18 cellular contexts compared by ENCODE assay signal in the genomic region with DNA sequence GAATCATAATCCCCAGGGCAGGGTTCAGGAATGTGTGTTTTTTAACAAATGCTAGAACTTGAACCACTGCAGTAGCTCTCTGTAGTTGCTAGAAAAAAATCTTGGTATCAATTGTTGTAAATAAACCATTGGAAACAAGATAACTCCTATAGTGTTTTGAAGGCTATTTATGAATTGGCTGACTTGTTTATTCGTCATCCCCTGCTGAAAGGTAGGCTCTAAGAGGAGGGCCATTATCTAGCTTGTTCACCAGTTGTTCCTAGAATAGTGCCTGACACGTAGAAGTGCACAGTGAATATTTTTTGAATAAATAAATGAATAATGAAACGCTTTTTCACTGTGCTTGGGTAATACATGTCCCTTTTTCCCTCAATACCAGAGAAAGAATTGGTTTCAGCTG.
DNase-seq lines count a peak whose midpoint lies in the region; ATAC-seq and TF ChIP-seq lines count a peak whose summit lies in the region.
"Had no signal": no experiment of that assay in that cellular context is flagged by ENCODE, and none has a peak within 500 bp of the region (broad histone marks: within the 10 kb centered on the region; RNA-seq: fewer than 3 reads in every experiment).

No MANE protein-coding gene starts in this region.

- peak overlapping the region; percentile 47 for H2AFZ ChIP-seq in GM23248

- H3K4me3 Mint-ChIP-seq in CD4-positive, alpha-beta memory T cell, result no peak overlapping the region
- H3K4me3 Mint-ChIP-seq: activated B cell treated with CpG ODN at 0.5 μM for 24 hours; stimulated activated naive CD8-positive, alpha-beta T cell treated with anti-CD3 and anti-CD28 coated beads, Interleukin-15, Interleukin-2, amounts not matched to agents 100 ng/mL and 50 ng/mL, for 24 hours; T-cell had no signal

- intact Hi-C loops in left ventricle myocardium superior (cut with micrococcal nuclease), result no loop called here
- intact Hi-C loops in gastrocnemius medialis (cut with DNase I; ENCODE audit: low total_unique reads), result loop anchor here (10.0 kb wide), 1 partner anchor 147 kb away; no protein-coding TSS in a partner anchor
- intact Hi-C loops in breast epithelium (cut with DNase I; ENCODE audit: low total_unique reads), result no loop called here
- intact Hi-C loops in left colon (cut with DNase I, micrococcal nuclease), result no loop called here
- intact Hi-C loops in CD4-positive, alpha-beta memory T cell (cut with micrococcal nuclease), result no loop called here

- peaks cover 7% of the 10 kb centered on the region for H3K9me2 ChIP-seq in GM23248 (ENCODE audit: insufficient read depth)

- 0 to 3% methylated on average over 3 of the region's 3 CpGs for WGBS in GM23248 (ENCODE audit: low coverage in 1 of 2, low lambda C conversion rate in 2 of 2, missing lambda C conversion rate in 2 of 2), 2 experiments

- ATAC-seq in left ventricle myocardium superior (peak; percentile 95), gastrocnemius medialis (peak; percentile 75 to 77), left colon (no peak), GM18868 (IDR thresholded peaks at IDR 0.05; ENCODE audit: unreplicated experiment) (no peak)
- ATAC-seq: T-cell had no signal

- H3K4me2 ChIP-seq in GM23248 (ENCODE audit: unreplicated experiment), result peak overlapping the region; percentile 76

- TF ChIP-seq CTCF in cardiac fibroblast (IDR thresholded peaks at IDR 0.05; ENCODE audit: low read depth, low read length) (no peak), gastrocnemius medialis (IDR thresholded peaks at IDR 0.05 in 4 of 5, conservative IDR thresholded peaks at IDR 0.05 in 1 of 5) (no peak), breast epithelium (IDR thresholded peaks at IDR 0.05) (no peak)

- H3K79me2 ChIP-seq in GM23248 (ENCODE audit: insufficient read depth), result no peaks in the 10 kb centered on the region

- DNase-seq in GM23248 (peak; percentile 50), cardiac fibroblast (ENCODE audit: low read depth in 2 of 2) (peak; percentile 56), left ventricle myocardium superior (no peak), gastrocnemius medialis (no peak), breast epithelium (ENCODE audit: low spot score in 2 of 2) (no peak), left colon (no peak)
- DNase-seq in CD4-positive, alpha-beta memory T cell, result no peak
- DNase-seq: activated B cell treated with CpG ODN at 0.5 μM for 24 hours, activated gamma-delta T cell, COR-L47, NCI-H1092 treated with DMSO at 0.1 percent for 48 hours, NCI-H774, occipital lobe, Peyer's patch, T-cell had no signal

- peaks cover 0 to 2% (median 0%) of the 10 kb centered on the region in 8 donors for H3K9me3 Mint-ChIP-seq in CD4-positive, alpha-beta memory T cell
- H3K9me3 Mint-ChIP-seq: activated B cell treated with CpG ODN at 0.5 μM for 24 hours; stimulated activated naive CD8-positive, alpha-beta T cell treated with anti-CD3 and anti-CD28 coated beads, Interleukin-15, Interleukin-2, amounts not matched to agents 100 ng/mL and 50 ng/mL, for 24 hours; T-cell had no signal

- H3K27me3 Mint-ChIP-seq in CD4-positive, alpha-beta memory T cell, result no peaks in the 10 kb centered on the region
- H3K27me3 Mint-ChIP-seq: activated B cell treated with CpG ODN at 0.5 μM for 24 hours; stimulated activated naive CD8-positive, alpha-beta T cell treated with anti-CD3 and anti-CD28 coated beads, Interleukin-15, Interleukin-2, amounts not matched to agents 100 ng/mL and 50 ng/mL, for 24 hours; T-cell had no signal

- H3K9me3 ChIP-seq in GM23248 (ENCODE audit: low read depth) (no peaks in the 10 kb centered on the region), gastrocnemius medialis (no peaks in the 10 kb centered on the region), breast epithelium (no peaks in the 10 kb centered on the region)
- no peaks in the 10 kb centered on the region for H3K9me3 ChIP-seq in CD4-positive, alpha-beta memory T cell (ENCODE audit: control insufficient read depth in 1 of 2, low read length in 2 of 2)
- H3K9me3 ChIP-seq: Peyer's patch had no signal

- peaks cover 0 to 1% (median 0%) of the 10 kb centered on the region in 4 donors for H3K4me1 Mint-ChIP-seq in CD4-positive, alpha-beta memory T cell
- H3K4me1 Mint-ChIP-seq: activated B cell treated with CpG ODN at 0.5 μM for 24 hours had no signal

- CTCF ChIA-PET in CD4-positive, alpha-beta memory T cell (lab: Charles Lee; ENCODE audit: partially characterized antibody), result no interaction called here

- no peaks in the 10 kb centered on the region for H4K20me1 ChIP-seq in GM23248 (ENCODE audit: insufficient read depth)

- H3K9ac ChIP-seq in GM23248, result peak overlapping the region; percentile 38

- TF ChIP-seq POLR2A in gastrocnemius medialis (IDR thresholded peaks at IDR 0.05) (no peak), breast epithelium (IDR thresholded peaks at IDR 0.05) (no peak)

- no peak overlapping the region for H3K27ac Mint-ChIP-seq in CD4-positive, alpha-beta memory T cell
- H3K27ac Mint-ChIP-seq: activated B cell treated with CpG ODN at 0.5 μM for 24 hours; stimulated activated naive CD8-positive, alpha-beta T cell treated with anti-CD3 and anti-CD28 coated beads, Interleukin-15, Interleukin-2, amounts not matched to agents 100 ng/mL and 50 ng/mL, for 24 hours; T-cell had no signal

- POLR2A ChIA-PET in CD4-positive, alpha-beta memory T cell (lab: Charles Lee; ENCODE audit: partially characterized antibody), result no interaction called here

- H3F3A ChIP-seq in GM23248 (ENCODE audit: insufficient read depth), result peaks cover 18% of the 10 kb centered on the region

- H3K36me3 ChIP-seq in GM23248 (ENCODE audit: low read depth) (no peaks in the 10 kb centered on the region), gastrocnemius medialis (no peaks in the 10 kb centered on the region), breast epithelium (no peaks in the 10 kb centered on the region)
- no peaks in the 10 kb centered on the region for H3K36me3 ChIP-seq in CD4-positive, alpha-beta memory T cell (ENCODE audit: insufficient read depth, low read length)
- H3K36me3 ChIP-seq: Peyer's patch had no signal

- H3K27me3 ChIP-seq in GM23248 (replicated peaks; ENCODE audit: insufficient read depth) (no peaks in the 10 kb centered on the region), gastrocnemius medialis (no peaks in the 10 kb centered on the region), breast epithelium (no peaks in the 10 kb centered on the region)
- no peaks in the 10 kb centered on the region for H3K27me3 ChIP-seq in CD4-positive, alpha-beta memory T cell (ENCODE audit: insufficient read depth, low read length)
- H3K27me3 ChIP-seq: foreskin keratinocyte, Peyer's patch had no signal

- peak overlapping the region; percentile 59 for H3K4me3 ChIP-seq in GM23248
- no peak overlapping the region for H3K4me3 ChIP-seq in cardiac fibroblast (replicated peaks in 1 of 2; ENCODE audit: low read depth in 2 of 2, low read length in 2 of 2)
- H3K4me3 ChIP-seq in gastrocnemius medialis, result peak overlapping the region in 3 of 4 donors; percentile 20 to 26 (median 24)
- H3K4me3 ChIP-seq in breast epithelium, result peak overlapping the region in 1 of 3 donors; percentile 7
- H3K4me3 ChIP-seq in CD4-positive, alpha-beta memory T cell (ENCODE audit: low read length in 2 of 2), result no peak overlapping the region
- H3K4me3 ChIP-seq: Peyer's patch had no signal

- H3K27ac ChIP-seq in GM23248 (peak overlapping the region; percentile 55), gastrocnemius medialis (peak overlapping the region; percentile 50 to 79 (median 75)), breast epithelium (peak overlapping the region in 1 of 2 donors; percentile 68)
- no peak overlapping the region for H3K27ac ChIP-seq in CD4-positive, alpha-beta memory T cell (ENCODE audit: low read depth, low read length)
- H3K27ac ChIP-seq: foreskin keratinocyte had no signal

- H3K4me1 ChIP-seq in GM23248 (ENCODE audit: insufficient read depth) (peaks cover 32% of the 10 kb centered on the region), gastrocnemius medialis (peaks cover 42 to 46% of the 10 kb centered on the region in 2 donors), breast epithelium (no peaks in the 10 kb centered on the region)
- H3K4me1 ChIP-seq in CD4-positive, alpha-beta memory T cell (ENCODE audit: insufficient read depth, low read length), result no peaks in the 10 kb centered on the region
- H3K4me1 ChIP-seq: Peyer's patch had no signal

- in situ Hi-C loops in GM23248 (cut with MboI) (no loop called here), gastrocnemius medialis (cut with MboI; ENCODE audit: low sequenced_read_pairs in 4 of 4) (no loop called here)

- H3K36me3 Mint-ChIP-seq in CD4-positive, alpha-beta memory T cell, result peaks cover 0 to 6% of the 10 kb centered on the region in 2 donors

Comparison
In these comparisons a context has a peak if more than half of its experiments do, and no peak if none do; other contexts are left out.
1. DNase-seq: peak in GM23248 (single experiment) and cardiac fibroblast (2 of 2); none in left ventricle myocardium superior (single experiment), gastrocnemius medialis (0 of 2), breast epithelium (0 of 2), left colon (0 of 2) and CD4-positive, alpha-beta memory T cell (0 of 5).
2. H3K4me3 ChIP-seq: peak in GM23248 (single experiment) and gastrocnemius medialis (3 of 4); none in cardiac fibroblast (0 of 2) and CD4-positive, alpha-beta memory T cell (0 of 2).
3. ATAC-seq: peak in left ventricle myocardium superior (single experiment) and gastrocnemius medialis (2 of 2); none in left colon (single experiment) and GM18868 (single experiment).